25 cellular contexts compared by ENCODE assay signal in genomic region chr18:3345885-3346284, GRCh38.
DNase-seq lines count a peak whose midpoint lies in the region; TF ChIP-seq lines count a peak whose summit lies in the region.
"Had no signal": no experiment of that assay in that cellular context is flagged by ENCODE, and none has a peak within 500 bp of the region (broad histone marks: within the 10 kb centered on the region; RNA-seq: fewer than 3 reads in every experiment).

No MANE protein-coding gene starts in this region.

- H3K9me3 ChIP-seq in OCI-LY7 (ENCODE audit: low read length) (no peaks in the 10 kb centered on the region), uterus (no peaks in the 10 kb centered on the region)
- H3K9me3 ChIP-seq: ascending aorta, ovary, right lobe of liver had no signal

- intact Hi-C loops in OCI-LY7 (cut with micrococcal nuclease; ENCODE audit: unreplicated experiment) (no loop called here), uterus (cut with DNase I; ENCODE audit: low total_unique reads) (no loop called here)

- CTCF ChIA-PET in OCI-LY7 (lab: Charles Lee; ENCODE audit: unreplicated experiment): no interaction called here

- H3K9me2 ChIP-seq in OCI-LY7 (ENCODE audit: insufficient read depth, low read length): no peaks in the 10 kb centered on the region

- peak overlapping the region; percentile 9; the same call in 1 of the 2 replicates for H2AFZ ChIP-seq in OCI-LY7 (ENCODE audit: low read length)

- DNase-seq in OCI-LY7 (ENCODE audit: low spot score) (no peak), epithelial cell of esophagus (ENCODE audit: low read depth) (peak; percentile 96), iris pigment epithelial cell (ENCODE audit: low read depth) (peak; percentile 61), uterus (peak; percentile 36 to 49), NK-92 (lab: John Stamatoyannopoulos, UW; ENCODE audit: unreplicated experiment) (no peak), NCI-H2029 treated with DMSO at 0.1 percent for 48 hours (lab: John Stamatoyannopoulos, UW) (no peak), NCI-H1694 treated with DMSO at 0.1 percent for 48 hours (lab: John Stamatoyannopoulos, UW) (no peak)
- DNase-seq: activated naive CD4-positive, alpha-beta T cell treated with anti-CD3 and anti-CD28 coated beads for 36 hours; activated T-cell treated with anti-CD3 and anti-CD28 coated beads, Interleukin-2, amount 50 U/mL, for 48 hours; CD4-positive, alpha-beta memory T cell; cerebellar nuclear complex; DMS53; effector CD4-positive, alpha-beta T cell; GF-D8; heart right ventricle; KG1; naive thymus-derived CD8-positive, alpha-beta T cell; NCI-H187 treated with DMSO at 0.1 percent for 48 hours; NCI-H226; NCI-H748 treated with DMSO at 0.1 percent for 48 hours; OCI-M1; ovary; right lobe of liver; SHP77 treated with DMSO at 0.1 percent for 48 hours had no signal

- POLR2A ChIA-PET in OCI-LY7 (lab: Charles Lee): interaction anchor here (0.6 kb wide), 1 partner anchor 77 kb away, joined by 3 read pairs; no protein-coding TSS in a partner anchor

- no peak overlapping the region for H3K4me3 ChIP-seq in OCI-LY7 (ENCODE audit: low read depth, low read length, poor library complexity, severe bottlenecking)
- no peak overlapping the region for H3K4me3 ChIP-seq in epithelial cell of esophagus (ENCODE audit: low read length)
- H3K4me3 ChIP-seq in uterus: no peak overlapping the region
- H3K4me3 ChIP-seq: ascending aorta, heart right ventricle, ovary, right lobe of liver had no signal

- no TSS peak for BruUV-seq in OCI-LY7 (replicated peaks; lab: Mats Ljungman, UMichigan)

- H3K4me1 ChIP-seq in OCI-LY7 (ENCODE audit: insufficient read depth, low read length, poor library complexity, severe bottlenecking) (no peaks in the 10 kb centered on the region), uterus (no peaks in the 10 kb centered on the region)
- H3K4me1 ChIP-seq: ascending aorta, heart right ventricle, right lobe of liver had no signal

- H3K4me2 ChIP-seq in OCI-LY7 (ENCODE audit: low read length): no peak overlapping the region

- no peaks in the 10 kb centered on the region for H3K27me3 ChIP-seq in uterus
- H3K27me3 ChIP-seq: ascending aorta, heart right ventricle, ovary, right lobe of liver had no signal

- H3K27ac ChIP-seq in OCI-LY7 (ENCODE audit: low read depth, low read length, poor library complexity, severe bottlenecking) (no peak overlapping the region), uterus (peak overlapping the region; percentile 48 to 80)
- H3K27ac ChIP-seq: ascending aorta, heart right ventricle, ovary, right lobe of liver had no signal

- H4K20me1 ChIP-seq in OCI-LY7 (ENCODE audit: insufficient read depth, low read length): no peaks in the 10 kb centered on the region

- H3K36me3 ChIP-seq in OCI-LY7 (ENCODE audit: insufficient read depth, low read length) (no peaks in the 10 kb centered on the region), uterus (no peaks in the 10 kb centered on the region)
- H3K36me3 ChIP-seq: ascending aorta, heart right ventricle, ovary, right lobe of liver had no signal

- no peak for TF ChIP-seq POLR2A in uterus (IDR thresholded peaks at IDR 0.05)

- no peak for TF ChIP-seq CTCF in OCI-LY7 (conservative IDR thresholded peaks at IDR 0.05; ENCODE audit: low read length)
- TF ChIP-seq CTCF in epithelial cell of esophagus (IDR thresholded peaks at IDR 0.05; ENCODE audit: insufficient read depth, low read depth, low read length, missing control alignments): no peak
- TF ChIP-seq CTCF in uterus (IDR thresholded peaks at IDR 0.05): no peak

- H3K79me2 ChIP-seq in OCI-LY7 (ENCODE audit: insufficient read depth, low read depth, low read length): no peaks in the 10 kb centered on the region

Comparison
In these comparisons a context has a peak if more than half of its experiments do, and no peak if none do; other contexts are left out.
1. DNase-seq: peak in epithelial cell of esophagus (single experiment), iris pigment epithelial cell (single experiment) and uterus (2 of 2); none in OCI-LY7 (single experiment), NK-92 (single experiment), NCI-H2029 treated with DMSO at 0.1 percent for 48 hours (single experiment) and NCI-H1694 treated with DMSO at 0.1 percent for 48 hours (single experiment).